In genomic region chr2:207505180-207505579, GRCh38 we compare ENCODE assay signal across 11 cellular contexts. TPM values are rescaled to one million over a fixed set of nuclear protein-coding genes. Genes with fewer than 3 reads are reported as not detected.
DNase-seq lines count a peak whose midpoint lies in the region; ATAC-seq, FAIRE-seq and TF ChIP-seq lines count a peak whose summit lies in the region.
"Had no signal": no experiment of that assay in that cellular context is flagged by ENCODE, and none has a peak within 500 bp of the region (broad histone marks: within the 10 kb centered on the region; RNA-seq: fewer than 3 reads in every experiment).

No MANE protein-coding gene starts in this region.

- H3K4me1 ChIP-seq in IMR-90 (ENCODE audit: control insufficient read depth, insufficient read depth, low read length) (peaks cover 11% of the 10 kb centered on the region), neutrophil (ENCODE audit: control insufficient read depth in 1 of 2, insufficient read depth in 1 of 2, low read depth in 1 of 2, low read length in 1 of 2) (peaks cover 12 to 22% of the 10 kb centered on the region in 2 experiments), HAP-1 (no peaks in the 10 kb centered on the region)

- TF ChIP-seq RAD21 in IMR-90 (IDR thresholded peaks at IDR 0.05; ENCODE audit: low read length) = no peak

- H3K4me2 ChIP-seq in IMR-90 (ENCODE audit: low read depth, low read length) = no peak overlapping the region; the same call in 1 of the 2 replicates

- peak overlapping the region; percentile 35; the same call in 1 of the 2 replicates for H3K14ac ChIP-seq in IMR-90 (replicated peaks; ENCODE audit: low read depth, low read length)

- H3K23ac ChIP-seq in IMR-90 (ENCODE audit: low read depth, low read length) = peak overlapping the region; percentile 31; the same call in 1 of the 2 replicates

- TF ChIP-seq CTCF in IMR-90 (conservative IDR thresholded peaks at IDR 0.05; ENCODE audit: low read depth, low read length) (no peak), chondrocyte (IDR thresholded peaks at IDR 0.05) (no peak), neutrophil (IDR thresholded peaks at IDR 0.05) (no peak)

- H4K20me1 ChIP-seq in IMR-90 (ENCODE audit: insufficient read depth, low read length) = no peaks in the 10 kb centered on the region

- peak overlapping the region; percentile 27; the same call in 1 of the 2 replicates for H2AK5ac ChIP-seq in IMR-90 (ENCODE audit: low read depth, low read length)

- no peak for DNase-seq in IMR-90
- DNase-seq in chondrocyte (ENCODE audit: low spot score) = no peak
- no peak for DNase-seq in NCI-H226
- DNase-seq in frontal cortex (ENCODE audit: low spot score in 2 of 2) = no peak
- DNase-seq in HAP-1 (ENCODE audit: low spot score in 2 of 2) = no peak

- no peak overlapping the region for H2AFZ ChIP-seq in IMR-90 (replicated peaks; ENCODE audit: low read length, poor library complexity)

- H4K8ac ChIP-seq in IMR-90 (ENCODE audit: low read depth in 2 of 2, low read length in 2 of 2) = peak overlapping the region; percentile 10 to 29; a peak in 1 of 4 replicates

- H3K27ac ChIP-seq in IMR-90 (ENCODE audit: insufficient read depth, low read length) (peak overlapping the region; percentile 49; the same call in 1 of the 2 replicates), neutrophil (peak overlapping the region; percentile 23)

- CTCF ChIA-PET in IMR-90 (lab: Yijun Ruan, JAX) = interaction anchor here (0.9 to 1.5 kb wide), 3 partner anchors 13 to 25 kb away, joined by 3 to 7 read pairs (median 3); partner anchors contain the start of gene CREB1

- ATAC-seq in GM18907 (IDR thresholded peaks at IDR 0.05; ENCODE audit: unreplicated experiment) (peak; percentile 39), IMR-90 (ENCODE audit: low read depth) (no peak; the same call in 1 of the 2 replicates), HG03571 (IDR thresholded peaks at IDR 0.05; ENCODE audit: unreplicated experiment) (no peak)

- intact Hi-C loops in IMR-90 (cut with micrococcal nuclease) = no loop called here

- no peaks in the 10 kb centered on the region for H3K9me3 Mint-ChIP-seq in chondrocyte (ENCODE audit: low read depth)

- H3K27ac Mint-ChIP-seq in chondrocyte (ENCODE audit: unreplicated experiment) = peak overlapping the region; percentile 94

- TF ChIP-seq POLR2A in IMR-90 (IDR thresholded peaks at IDR 0.05; ENCODE audit: low read depth, low read length) = no peak

- H3K27me3 ChIP-seq in IMR-90 (ENCODE audit: control insufficient read depth, insufficient read depth, low read length) (no peaks in the 10 kb centered on the region), neutrophil (no peaks in the 10 kb centered on the region), HAP-1 (ENCODE audit: low read depth) (no peaks in the 10 kb centered on the region; the same call in 1 of the 2 replicates)

- no peaks in the 10 kb centered on the region for H3K36me3 ChIP-seq in IMR-90 (ENCODE audit: control insufficient read depth, insufficient read depth, low read length)
- H3K36me3 ChIP-seq in neutrophil = no peaks in the 10 kb centered on the region
- H3K36me3 ChIP-seq in HAP-1 (replicated peaks) = no peaks in the 10 kb centered on the region

- peak overlapping the region; percentile 76 for H3K4ac ChIP-seq in IMR-90 (ENCODE audit: low read depth, low read length)

- no CpG with 5 or more reads among the region's 3 CpGs for WGBS in IMR-90 (ENCODE audit: extremely low coverage in 2 of 2, insufficient read length in 1 of 2), 2 experiments

- H2BK20ac ChIP-seq in IMR-90 (ENCODE audit: low read depth, low read length) = peak overlapping the region; percentile 60

- no peaks in the 10 kb centered on the region for H3K27me3 Mint-ChIP-seq in chondrocyte (ENCODE audit: low read depth)

- BruUV-seq in IMR-90 (replicated peaks; lab: Mats Ljungman, UMichigan) = no TSS peak

- H3K9ac ChIP-seq in IMR-90 (ENCODE audit: low read depth, low read length) = 0 out of 2 replicates have a peak overlapping the region, but pooled peaks have one; percentile 26

- peak overlapping the region; percentile 72 for H2BK120ac ChIP-seq in IMR-90 (ENCODE audit: low read depth, low read length)

- no peak overlapping the region; the same call in 2 of the 3 replicates for H2BK15ac ChIP-seq in IMR-90 (ENCODE audit: low read depth, low read length)

- H3K9me3 ChIP-seq in IMR-90 (ENCODE audit: control insufficient read depth, insufficient read depth, low read length) = no peaks in the 10 kb centered on the region
- no peaks in the 10 kb centered on the region for H3K9me3 ChIP-seq in neutrophil
- no peaks in the 10 kb centered on the region for H3K9me3 ChIP-seq in HAP-1

- FAIRE-seq in frontal cortex (lab: Jason Lieb, UNC) = no peak
- FAIRE-seq: colon, HTR-8/SVneo, urothelium cell line had no signal

- peak overlapping the region; percentile 52 for H3K4me3 Mint-ChIP-seq in chondrocyte (ENCODE audit: unreplicated experiment)

- dilution Hi-C loops in IMR-90 (cut with HindIII; ENCODE audit: low sequenced_read_pairs, unreplicated experiment) = no loop called here

- POLR2A ChIA-PET in IMR-90 (lab: Charles Lee; ENCODE audit: unreplicated experiment) = interaction anchor here (0.8 kb wide), 1 partner anchor 8 kb away, joined by 4 read pairs; no protein-coding TSS in a partner anchor

- peaks cover 56% of the 10 kb centered on the region for H3K4me1 Mint-ChIP-seq in chondrocyte (ENCODE audit: low read depth)

- in situ Hi-C loops in IMR-90 (cut with MboI; ENCODE audit: low sequenced_read_pairs) (no loop called here), HAP-1 (cut with MboI; ENCODE audit: low sequenced_read_pairs) (no loop called here)

- H4K5ac ChIP-seq in IMR-90 (ENCODE audit: low read depth, low read length) = peak overlapping the region; percentile 6; the same call in 1 of the 2 replicates

- peak overlapping the region; percentile 69 for H2BK5ac ChIP-seq in IMR-90 (ENCODE audit: low read depth, low read length, poor library complexity, severe bottlenecking)

- H3K18ac ChIP-seq in IMR-90 (ENCODE audit: low read depth, low read length) = peak overlapping the region; percentile 33

- no peaks in the 10 kb centered on the region for H3K36me3 Mint-ChIP-seq in chondrocyte (ENCODE audit: low read depth)

- no peak overlapping the region for H3K4me3 ChIP-seq in IMR-90 (ENCODE audit: insufficient read depth, low read depth, low read length)
- H3K4me3 ChIP-seq in neutrophil (ENCODE audit: low read depth in 1 of 2, low read length in 1 of 2) = no peak overlapping the region
- no peak overlapping the region for H3K4me3 ChIP-seq in HAP-1

- H2AK9ac ChIP-seq in IMR-90 (replicated peaks; ENCODE audit: low read depth, low read length, poor library complexity) = no peak overlapping the region

- H3K79me1 ChIP-seq in IMR-90 (ENCODE audit: low read depth in 1 of 2, low read length in 2 of 2) = no peaks in the 10 kb centered on the region

- peaks cover 3% of the 10 kb centered on the region; the same call in 1 of the 2 replicates for H3K9me1 ChIP-seq in IMR-90 (ENCODE audit: insufficient read depth, low read length)

- H3K56ac ChIP-seq in IMR-90 (ENCODE audit: extremely low read depth, insufficient read depth, low read length) = no peak overlapping the region

- peak overlapping the region; percentile 56; the same call in 1 of the 2 replicates for H4K91ac ChIP-seq in IMR-90 (ENCODE audit: insufficient read depth, low read depth, low read length)

TF ChIP-seq in IMR-90, 13 proteins besides CTCF, POLR2A, EP300 and RAD21:
- TF ChIP-seq MAFK (IDR thresholded peaks at IDR 0.05; ENCODE audit: low read depth, low read length) (no peak), FOS (IDR thresholded peaks at IDR 0.05; ENCODE audit: low read depth, low read length) (no peak), MXI1 (IDR thresholded peaks at IDR 0.05; ENCODE audit: borderline replicate concordance, low read depth, low read length) (no peak), CHD1 (IDR thresholded peaks at IDR 0.05; ENCODE audit: low read depth, low read length) (no peak), CEBPB (IDR thresholded peaks at IDR 0.05; ENCODE audit: low read depth, low read length) (no peak), NFE2L2 (IDR thresholded peaks at IDR 0.05; ENCODE audit: low read depth, low read length) (no peak), RCOR1 (IDR thresholded peaks at IDR 0.05; ENCODE audit: insufficient replicate concordance, low read length) (no peak), USF2 (IDR thresholded peaks at IDR 0.05; ENCODE audit: low read depth, low read length) (no peak), SMC3 (IDR thresholded peaks at IDR 0.05; ENCODE audit: low read depth, low read length) (no peak)

RNA-seq across cellular contexts. Expression of gene CREB1, which starts 24.6 kb away (rescaled TPM):
- total RNA-seq in IMR-90 (2012; rRNA removed) = 71.9 and 94.5 TPM in 2 replicates
- 22.4 and 25.6 TPM in 2 replicates for polyA plus RNA-seq in IMR-90 (2012; rRNA removed)
- polyA plus RNA-seq in IMR-90 (2012; cell fraction: cytosol; rRNA removed) = 3.7 and 7.5 TPM in 2 replicates
- polyA plus RNA-seq in IMR-90 (2012; cell fraction: nucleus; rRNA removed; ENCODE audit: low replicate concordance) = 5.5 and 24.0 TPM in 2 replicates
- 48.3 to 62.3 TPM (median 54.2 TPM) in 3 replicates for total RNA-seq in chondrocyte
- 109 TPM for total RNA-seq in frontal cortex
